Comparison of ENCODE assay signal across 2 cellular contexts in genomic region chr16:48194828-48195566, GRCh38.
A peak's percentile ranks its signal among the peaks of the same experiment; 100 is the strongest.
TF ChIP-seq lines count a peak whose summit lies in the region.

No MANE protein-coding gene starts in this region.

TF ChIP-seq in HEK293, 187 proteins besides CTCF, POLR2A, EP300 and RAD21 (continues in another document):
- no peak for TF ChIP-seq AEBP2 (tag by site-specific recombination; IDR thresholded peaks at IDR 0.05; ENCODE audit: borderline replicate concordance)
- TF ChIP-seq ZNF596 (tag by site-specific recombination; IDR thresholded peaks at IDR 0.05) = no peak
- peak; percentile 51; the same call in 1 of the 2 replicates for TF ChIP-seq ZNF580 (tag by site-specific recombination; IDR thresholded peaks at IDR 0.05)
- TF ChIP-seq ZBTB44 (tag by site-specific recombination; IDR thresholded peaks at IDR 0.05) = peak; percentile 93
- TF ChIP-seq HOXA7 (CRISPR knock-in tag; IDR thresholded peaks at IDR 0.05; ENCODE audit: borderline replicate concordance) = no peak
- TF ChIP-seq HIC1 (tag by site-specific recombination; IDR thresholded peaks at IDR 0.05) = no peak
- TF ChIP-seq ZNF654 (tag by site-specific recombination; IDR thresholded peaks at IDR 0.05; ENCODE audit: low read depth) = no peak
- TF ChIP-seq ZBTB21 (tag by site-specific recombination; IDR thresholded peaks at IDR 0.05) = no peak
- TF ChIP-seq FEZF1 (tag by site-specific recombination; IDR thresholded peaks at IDR 0.05) = peak; percentile 83
- peak; percentile 88 for TF ChIP-seq ZBTB11 (tag by site-specific recombination; conservative IDR thresholded peaks at IDR 0.05; ENCODE audit: low read depth)
- no peak for TF ChIP-seq GFI1B (tag by site-specific recombination; IDR thresholded peaks at IDR 0.05)
- no peak for TF ChIP-seq GLIS1 (tag by site-specific recombination; IDR thresholded peaks at IDR 0.05)
- no peak for TF ChIP-seq HOXD13 (CRISPR knock-in tag; IDR thresholded peaks at IDR 0.05; ENCODE audit: borderline replicate concordance)
- no peak for TF ChIP-seq RBAK (tag by site-specific recombination; IDR thresholded peaks at IDR 0.05)
- no peak for TF ChIP-seq ZBTB17 (tag by site-specific recombination; IDR thresholded peaks at IDR 0.05)
- TF ChIP-seq ZNF560 (tag by site-specific recombination; IDR thresholded peaks at IDR 0.05; ENCODE audit: borderline replicate concordance) = no peak
- no peak for TF ChIP-seq ZNF433 (tag by site-specific recombination; IDR thresholded peaks at IDR 0.05; ENCODE audit: low read depth)
- no peak for TF ChIP-seq ZBTB48 (tag by site-specific recombination; IDR thresholded peaks at IDR 0.05)

TF ChIP-seq in endothelial cell of umbilical vein, 7 proteins besides CTCF, POLR2A, EP300 and RAD21:
- TF ChIP-seq MYC (IDR thresholded peaks at IDR 0.05; ENCODE audit: low read depth, low read length) (no peak), EZH2 (IDR thresholded peaks at IDR 0.05; ENCODE audit: borderline replicate concordance, low read depth, low read length, severe bottlenecking) (no peak), JUN (IDR thresholded peaks at IDR 0.05; ENCODE audit: borderline replicate concordance, insufficient read depth, insufficient read length, low read depth) (no peak), FOS (IDR thresholded peaks at IDR 0.05; ENCODE audit: borderline replicate concordance, insufficient read depth, low read length) (no peak), POLR2AphosphoS5 (IDR thresholded peaks at IDR 0.05; ENCODE audit: insufficient read depth, low read depth, low read length) (no peak), GATA2 (IDR thresholded peaks at IDR 0.05; ENCODE audit: insufficient read depth, insufficient read length, low read depth, low read length) (no peak), MAX (IDR thresholded peaks at IDR 0.05; ENCODE audit: insufficient read depth, insufficient read length) (no peak)
